ENCODE assay signal across 3 cellular contexts in genomic region chr1:198490224-198490623, GRCh38.
A peak's percentile ranks its signal among the peaks of the same experiment; 100 is the strongest.
TF ChIP-seq lines count a peak whose summit lies in the region.

No MANE protein-coding gene starts in this region.

TF ChIP-seq in GM12891, 5 proteins besides CTCF, POLR2A, EP300 and RAD21:
- TF ChIP-seq SPI1 (IDR thresholded peaks at IDR 0.05; ENCODE audit: low read depth, low read length) (peak; percentile 47), PAX5 (IDR thresholded peaks at IDR 0.05; ENCODE audit: insufficient read depth, low read length, severe bottlenecking) (no peak)
TF ChIP-seq in GM12891: peak in this region for 1.

TF ChIP-seq in IMR-90, 13 proteins besides CTCF, POLR2A, EP300 and RAD21:
- no peak for TF ChIP-seq MAZ (IDR thresholded peaks at IDR 0.05; ENCODE audit: borderline replicate concordance, low read depth, low read length)
- TF ChIP-seq NFE2L2 (IDR thresholded peaks at IDR 0.05; ENCODE audit: low read depth, low read length): no peak
- no peak for TF ChIP-seq MXI1 (IDR thresholded peaks at IDR 0.05; ENCODE audit: borderline replicate concordance, low read depth, low read length)
- TF ChIP-seq RFX5 (IDR thresholded peaks at IDR 0.05; ENCODE audit: low read depth, low read length): no peak
- TF ChIP-seq USF2 (IDR thresholded peaks at IDR 0.05; ENCODE audit: low read depth, low read length): no peak
- no peak for TF ChIP-seq CEBPB (IDR thresholded peaks at IDR 0.05; ENCODE audit: low read depth, low read length)
- TF ChIP-seq ELK1 (IDR thresholded peaks at IDR 0.05; ENCODE audit: borderline replicate concordance, low read depth, low read length): no peak
- TF ChIP-seq CHD1 (IDR thresholded peaks at IDR 0.05; ENCODE audit: low read depth, low read length): no peak
- no peak for TF ChIP-seq MAFK (IDR thresholded peaks at IDR 0.05; ENCODE audit: low read depth, low read length)
- TF ChIP-seq SMC3 (IDR thresholded peaks at IDR 0.05; ENCODE audit: low read depth, low read length): no peak
- TF ChIP-seq RCOR1 (IDR thresholded peaks at IDR 0.05; ENCODE audit: insufficient replicate concordance, low read length): no peak
- no peak for TF ChIP-seq BHLHE40 (IDR thresholded peaks at IDR 0.05; ENCODE audit: low read depth, low read length)
- TF ChIP-seq FOS (IDR thresholded peaks at IDR 0.05; ENCODE audit: low read depth, low read length): no peak

TF ChIP-seq in GM12878, 131 proteins besides CTCF, POLR2A, EP300 and RAD21:
- TF ChIP-seq STAT3 (IDR thresholded peaks at IDR 0.05; ENCODE audit: low read depth, low read length) (no peak), SPI1 (IDR thresholded peaks at IDR 0.05; ENCODE audit: borderline replicate concordance, insufficient read depth, low read depth, low read length) (peak; percentile 47)
